Comparison of ENCODE assay signal across 8 cellular contexts in genomic region chr3:4491873-4492239, GRCh38. TPM values are rescaled to one million over a fixed set of nuclear protein-coding genes. Genes with fewer than 3 reads are reported as not detected.
DNase-seq lines count a peak whose midpoint lies in the region; ATAC-seq and TF ChIP-seq lines count a peak whose summit lies in the region.

No MANE protein-coding gene starts in this region.

- ATAC-seq in left ventricle myocardium superior (no peak), aorta (ENCODE audit: low FRiP score) (no peak)

- no peaks in the 10 kb centered on the region for H3K36me3 ChIP-seq in left ventricle myocardium inferior
- H3K36me3 ChIP-seq in mesodermal cell (ENCODE audit: control insufficient read depth, insufficient read depth, low read length): no peaks in the 10 kb centered on the region
- H3K36me3 ChIP-seq in aorta (ENCODE audit: control insufficient read depth in 1 of 2, insufficient read depth in 2 of 2, low read length in 1 of 2): no peaks in the 10 kb centered on the region

- H3K27ac Mint-ChIP-seq in MCF 10A (ENCODE audit: low read depth, unreplicated experiment): peak overlapping the region; percentile 64

- CTCF ChIA-PET in MCF 10A (lab: Yijun Ruan, JAX): interaction anchor here (0.7 to 4.5 kb wide), 6 partner anchors 15 to 633 kb away, joined by 3 to 32 read pairs (median 6); no protein-coding TSS in a partner anchor

- TF ChIP-seq CTCF in left ventricle myocardium inferior (IDR thresholded peaks at IDR 0.05; ENCODE audit: borderline replicate concordance) (no peak), MCF 10A (IDR thresholded peaks at IDR 0.05; ENCODE audit: unreplicated experiment) (no peak)

- H3K4me1 Mint-ChIP-seq in MCF 10A (ENCODE audit: insufficient read depth, unreplicated experiment): peaks cover 6% of the 10 kb centered on the region

- H3K4me1 ChIP-seq in left ventricle myocardium inferior (peaks cover 55% of the 10 kb centered on the region), mesodermal cell (ENCODE audit: control insufficient read depth, insufficient read depth, low read length, poor library complexity, severe bottlenecking) (no peaks in the 10 kb centered on the region), aorta (ENCODE audit: control insufficient read depth in 1 of 2, insufficient read depth in 2 of 2, low read length in 2 of 2) (no peaks in the 10 kb centered on the region)

- H3K27me3 ChIP-seq in left ventricle myocardium inferior (ENCODE audit: low read depth): no peaks in the 10 kb centered on the region
- no peaks in the 10 kb centered on the region for H3K27me3 ChIP-seq in aorta (ENCODE audit: control insufficient read depth in 1 of 2, insufficient read depth in 2 of 2, low read length in 1 of 2)

- intact Hi-C loops in left ventricle myocardium inferior (cut with micrococcal nuclease): loop anchor here (10.0 kb wide), 2 partner anchors 93 to 137 kb away; no protein-coding TSS in a partner anchor
- intact Hi-C loops in left ventricle myocardium superior (cut with micrococcal nuclease): loop anchor here (10.0 kb wide), 1 partner anchor 143 kb away; no protein-coding TSS in a partner anchor
- intact Hi-C loops in MCF 10A (cut with micrococcal nuclease): loop anchor here (1.0 to 5.0 kb wide), 4 partner anchors 25 to 141 kb away; partner anchors contain the start of gene SUMF1
- intact Hi-C loops in aorta (cut with DNase I): loop anchor here (2.0 to 10.0 kb wide), 8 partner anchors 75 to 143 kb away; no protein-coding TSS in a partner anchor

- H3K9me3 ChIP-seq in left ventricle myocardium inferior (replicated peaks) (no peaks in the 10 kb centered on the region), mesodermal cell (ENCODE audit: control insufficient read depth, low read length) (no peaks in the 10 kb centered on the region), aorta (ENCODE audit: control insufficient read depth, low read length) (no peaks in the 10 kb centered on the region)

- H3K4me3 ChIP-seq in left ventricle myocardium inferior: peak overlapping the region; percentile 98
- peak overlapping the region; percentile 71 for H3K4me3 ChIP-seq in mesodermal cell (ENCODE audit: extremely low read depth, insufficient read depth, low read length, poor library complexity, severe bottlenecking)
- peak overlapping the region; percentile 71 to 92 for H3K4me3 ChIP-seq in aorta (ENCODE audit: low read length in 2 of 2)

- peak overlapping the region; percentile 85 for H3K4me3 Mint-ChIP-seq in MCF 10A (ENCODE audit: unreplicated experiment)

- H3K27me3 Mint-ChIP-seq in MCF 10A (ENCODE audit: insufficient read depth, unreplicated experiment): no peaks in the 10 kb centered on the region

- peaks cover 6% of the 10 kb centered on the region for H3K36me3 Mint-ChIP-seq in MCF 10A (ENCODE audit: insufficient read depth, unreplicated experiment)

- WGBS in mesodermal cell (ENCODE audit: insufficient coverage in 2 of 2), 2 experiments: 37 to 51% methylated on average over 3 of the region's 7 CpGs
- whole genome bisulfite sequencing in aorta, 2 donors: 18 to 19% methylated on average over 7 of the region's 7 CpGs

- DNase-seq in left ventricle myocardium inferior: no peak
- DNase-seq in left ventricle myocardium superior: no peak
- no peak for DNase-seq in MCF 10A (ENCODE audit: unreplicated experiment)
- no peak for DNase-seq in aorta
- no peak for DNase-seq in H4 (ENCODE audit: low spot score)
- no peak for DNase-seq in DMS153 (lab: John Stamatoyannopoulos, UW)
- no peak for DNase-seq in UCSD-AML1 (lab: John Stamatoyannopoulos, UW; ENCODE audit: unreplicated experiment)

- POLR2A ChIA-PET in MCF 10A (lab: Yijun Ruan, JAX): interaction anchor here (0.6 to 3.7 kb wide), 21 partner anchors 13 to 185 kb away, joined by 3 to 28 read pairs (median 8); partner anchors contain the start of gene SUMF1

- no TSS peak for BruUV-seq in MCF 10A (replicated peaks; lab: Mats Ljungman, UMichigan)

- no peaks in the 10 kb centered on the region for H3K9me3 Mint-ChIP-seq in MCF 10A (ENCODE audit: unreplicated experiment)

- H3K27ac ChIP-seq in left ventricle myocardium inferior (replicated peaks): peak overlapping the region; percentile 95
- H3K27ac ChIP-seq in mesodermal cell (ENCODE audit: low read depth, low read length, severe bottlenecking): no peak overlapping the region
- H3K27ac ChIP-seq in aorta (ENCODE audit: low read depth in 1 of 2, low read length in 2 of 2): no peak overlapping the region

RNA-seq across cellular contexts. Expression of gene ITPR1, which starts 1.3 kb away (rescaled TPM):
- total RNA-seq in left ventricle myocardium inferior (29.0 TPM), left ventricle myocardium superior (16.6 TPM), MCF 10A (2022) (7.5 and 14.3 TPM in 2 replicates), aorta (100 to 1,000 TPM; 227 to 294 TPM)
- 11.0 TPM for polyA plus RNA-seq in mesodermal cell (2013, experiment 1 of 2)
- polyA plus RNA-seq in mesodermal cell (2013, experiment 2 of 2): 8.9 TPM
- polyA plus RNA-seq in aorta: 10 to 100 TPM; 30.7 to 71.3 TPM
- total RNA-seq in H4 (2014; rRNA removed; shearing (Covaris generic)): 4.6 and 5.8 TPM in 2 replicates

RNA-seq across cellular contexts. Expression of gene SUMF1, which starts 24.8 kb away (rescaled TPM):
- total RNA-seq in left ventricle myocardium inferior (8.6 TPM), left ventricle myocardium superior (6.8 TPM), MCF 10A (2022) (11.8 and 18.9 TPM in 2 replicates), aorta (10 to 100 TPM; 26.5 to 35.8 TPM)
- polyA plus RNA-seq in mesodermal cell (2013, experiment 1 of 2): 12.9 TPM
- 11.5 TPM for polyA plus RNA-seq in mesodermal cell (2013, experiment 2 of 2)
- 10 to 100 TPM; 23.3 to 30.4 TPM for polyA plus RNA-seq in aorta
- 39.7 and 45.4 TPM in 2 replicates for total RNA-seq in H4 (2014; rRNA removed; shearing (Covaris generic))
